1 cellular context compared by ENCODE assay signal in the genomic region with DNA sequence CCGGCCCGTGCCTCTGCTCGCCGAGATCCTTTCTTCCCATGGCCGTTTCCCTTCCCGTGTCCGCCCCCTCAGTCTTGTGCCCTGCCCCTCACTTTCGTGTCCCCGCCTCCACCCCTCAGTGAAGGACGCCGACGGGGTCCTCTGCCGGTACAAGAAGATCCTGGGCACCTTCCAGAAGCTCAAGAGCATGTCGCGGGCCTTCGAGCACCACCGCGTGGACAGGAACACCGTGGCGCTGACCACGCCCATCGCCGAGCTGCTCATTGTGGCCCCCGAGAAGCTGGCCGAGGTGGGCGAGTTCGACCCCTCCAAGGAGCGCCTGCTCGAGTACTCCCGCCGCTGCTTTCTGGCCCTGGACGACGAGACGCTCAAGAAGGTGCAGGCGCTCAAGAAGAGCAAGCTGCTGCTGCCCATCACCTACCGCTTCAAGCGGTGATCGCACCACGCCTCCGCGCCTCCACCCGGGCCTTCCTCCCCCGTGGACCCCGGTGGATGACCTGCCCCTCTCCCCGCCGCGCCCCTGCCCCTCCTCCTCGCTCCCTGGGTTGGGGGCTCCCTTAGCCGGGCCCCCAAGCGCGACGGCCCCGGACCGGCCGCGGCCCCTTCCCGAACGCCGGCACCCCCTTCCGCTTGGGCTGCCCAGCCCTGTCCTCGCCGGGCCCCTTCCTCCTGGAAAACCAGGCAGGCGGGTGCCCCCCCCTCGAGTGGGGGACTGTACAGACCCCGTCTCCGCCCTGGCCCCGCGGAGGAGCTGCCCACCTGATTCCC.
A peak's percentile ranks its signal among the peaks of the same experiment; 100 is the strongest.
TF ChIP-seq lines count a peak whose summit lies in the region.

No MANE protein-coding gene starts in this region.

TF ChIP-seq in GM23338, 12 proteins besides CTCF, POLR2A, EP300 and RAD21:
- TF ChIP-seq POLR2AphosphoS5 (IDR thresholded peaks at IDR 0.05; ENCODE audit: low read depth), result peak; percentile 82
- TF ChIP-seq, protein P1, sequence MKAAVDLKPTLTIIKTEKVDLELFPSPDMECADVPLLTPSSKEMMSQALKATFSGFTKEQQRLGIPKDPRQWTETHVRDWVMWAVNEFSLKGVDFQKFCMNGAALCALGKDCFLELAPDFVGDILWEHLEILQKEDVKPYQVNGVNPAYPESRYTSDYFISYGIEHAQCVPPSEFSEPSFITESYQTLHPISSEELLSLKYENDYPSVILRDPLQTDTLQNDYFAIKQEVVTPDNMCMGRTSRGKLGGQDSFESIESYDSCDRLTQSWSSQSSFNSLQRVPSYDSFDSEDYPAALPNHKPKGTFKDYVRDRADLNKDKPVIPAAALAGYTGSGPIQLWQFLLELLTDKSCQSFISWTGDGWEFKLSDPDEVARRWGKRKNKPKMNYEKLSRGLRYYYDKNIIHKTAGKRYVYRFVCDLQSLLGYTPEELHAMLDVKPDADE (IDR thresholded peaks at IDR 0.05), result no peak
